ENCODE assay signal across 13 cellular contexts in genomic region chr3:123799544-123800351, GRCh38.
DNase-seq lines count a peak whose midpoint lies in the region; ATAC-seq, FAIRE-seq and TF ChIP-seq lines count a peak whose summit lies in the region.
"Had no signal": no experiment of that assay in that cellular context is flagged by ENCODE, and none has a peak within 500 bp of the region (broad histone marks: within the 10 kb centered on the region; RNA-seq: fewer than 3 reads in every experiment).

No MANE protein-coding gene starts in this region.

- intact Hi-C loops in right lobe of liver (cut with DNase I), result no loop called here

- H3K4me1 ChIP-seq in SK-N-SH (ENCODE audit: control insufficient read depth in 1 of 2, insufficient read depth in 2 of 2, low read depth in 1 of 2, low read length in 1 of 2) (peaks cover 0 to 40% of the 10 kb centered on the region in 2 experiments; a peak in 1 of 4 replicates), right lobe of liver (peaks cover 0 to 34% (median 11%) of the 10 kb centered on the region in 4 donors), upper lobe of left lung (no peaks in the 10 kb centered on the region)

- CTCF ChIA-PET in SK-N-SH (lab: Yijun Ruan, JAX), result interaction anchor here (1.2 to 2.4 kb wide), 3 partner anchors 9 to 76 kb away, joined by 3 to 6 read pairs (median 6); no protein-coding TSS in a partner anchor

- POLR2A ChIA-PET in SK-N-SH (lab: Yijun Ruan, JAX), result no interaction called here

- no peak for FAIRE-seq in bronchial epithelial cell (lab: Jason Lieb, UNC)
- FAIRE-seq: A204.1, GM12892, K562 had no signal

- ATAC-seq in SK-N-SH treated with all-trans-retinoic acid at 6 μM for 48 hours (no peak), right lobe of liver (peak; percentile 77 to 85 (median 82)), upper lobe of left lung (ENCODE audit: low FRiP score in 2 of 2) (peak in 1 of 2 donors; percentile 28), HG03108 (IDR thresholded peaks at IDR 0.05; ENCODE audit: unreplicated experiment) (no peak), HG02571 (IDR thresholded peaks at IDR 0.05; ENCODE audit: unreplicated experiment) (no peak)
- ATAC-seq: K562; naive thymus-derived CD8-positive, alpha-beta T cell had no signal

- H3K4me3 ChIP-seq in SK-N-SH (ENCODE audit: low read depth in 2 of 2, low read length in 1 of 2) (no peak overlapping the region), bronchial epithelial cell (ENCODE audit: low read depth, low read length) (no peak overlapping the region), right lobe of liver (peak overlapping the region; percentile 25 to 81 (median 71)), upper lobe of left lung (peak overlapping the region in 3 of 4 donors; percentile 25 to 40 (median 40))
- H3K4me3 ChIP-seq: K562 had no signal

- peaks cover 22% of the 10 kb centered on the region for H3F3A ChIP-seq in SK-N-SH (replicated peaks; ENCODE audit: insufficient read depth)

- H3K4me2 ChIP-seq in SK-N-SH, result no peak overlapping the region

- no peaks in the 10 kb centered on the region for H4K20me1 ChIP-seq in SK-N-SH (ENCODE audit: insufficient read depth)

- H3K27ac ChIP-seq in SK-N-SH (ENCODE audit: low read depth in 2 of 2, low read length in 1 of 2), result no peak overlapping the region; a peak in 2 of 4 replicates
- peak overlapping the region; percentile 67 to 76 (median 70) for H3K27ac ChIP-seq in right lobe of liver
- H3K27ac ChIP-seq in upper lobe of left lung, result peak overlapping the region; percentile 57 to 86 (median 62)

- WGBS in SK-N-SH (ENCODE audit: low lambda C conversion rate), result 84% methylated on average over 20 of the region's 22 CpGs
- WGBS in right lobe of liver (ENCODE audit: insufficient coverage, low coverage, low lambda C conversion rate, missing lambda C conversion rate), result 17% methylated on average over 10 of the region's 22 CpGs
- WGBS in upper lobe of left lung, 2 donors, result 65 to 75% methylated on average over 17 to 22 of the region's 22 CpGs

- no peak for DNase-seq in SK-N-SH
- peak; percentile 92 for DNase-seq in bronchial epithelial cell (ENCODE audit: low read depth)
- DNase-seq in right lobe of liver, result peak; percentile 68 to 85 (median 81)
- peak in 1 of 2 donors; percentile 36 for DNase-seq in upper lobe of left lung
- DNase-seq in activated naive CD4-positive, alpha-beta T cell treated with anti-CD3 and anti-CD28 coated beads, Interleukin-2, amount 50 U/mL, for 16 hours, result no peak
- DNase-seq: activated effector memory CD4-positive, alpha-beta T cell treated with Interleukin-2 at 50 U/mL for 16 hours; naive thymus-derived CD8-positive, alpha-beta T cell had no signal

- H3K9me3 ChIP-seq in SK-N-SH (no peaks in the 10 kb centered on the region), right lobe of liver (no peaks in the 10 kb centered on the region), upper lobe of left lung (no peaks in the 10 kb centered on the region)

- H3K9ac ChIP-seq in SK-N-SH, result no peak overlapping the region

- no peak overlapping the region for H2AFZ ChIP-seq in SK-N-SH (ENCODE audit: low read depth)

- TF ChIP-seq CTCF in SK-N-SH (IDR thresholded peaks at IDR 0.05) (no peak), bronchial epithelial cell (IDR thresholded peaks at IDR 0.05; ENCODE audit: insufficient read depth, low read length, severe bottlenecking) (no peak), right lobe of liver (IDR thresholded peaks at IDR 0.05) (no peak), upper lobe of left lung (IDR thresholded peaks at IDR 0.05) (no peak)

- H3K9me2 ChIP-seq in SK-N-SH, result no peaks in the 10 kb centered on the region

- H3K27me3 ChIP-seq in SK-N-SH (ENCODE audit: insufficient read depth) (no peaks in the 10 kb centered on the region), bronchial epithelial cell (ENCODE audit: control insufficient read depth, insufficient read depth, low read length) (no peaks in the 10 kb centered on the region), right lobe of liver (no peaks in the 10 kb centered on the region), upper lobe of left lung (no peaks in the 10 kb centered on the region)

- no peak for TF ChIP-seq RAD21 in SK-N-SH (IDR thresholded peaks at IDR 0.05; ENCODE audit: low read length)

- TF ChIP-seq EP300 in SK-N-SH (IDR thresholded peaks at IDR 0.05; ENCODE audit: borderline replicate concordance in 1 of 2, low read depth in 1 of 2, low read length in 1 of 2) (no peak), upper lobe of left lung (IDR thresholded peaks at IDR 0.05) (no peak)

- H3K36me3 ChIP-seq in SK-N-SH (replicated peaks in 1 of 2; ENCODE audit: control insufficient read depth in 1 of 2, insufficient read depth in 2 of 2, low read length in 1 of 2) (peaks cover 56 to 70% of the 10 kb centered on the region in 2 experiments), bronchial epithelial cell (ENCODE audit: control insufficient read depth, insufficient read depth, low read length) (no peaks in the 10 kb centered on the region), right lobe of liver (peaks cover 0 to 4% (median 0%) of the 10 kb centered on the region in 4 donors), upper lobe of left lung (no peaks in the 10 kb centered on the region)

- H3K79me2 ChIP-seq in SK-N-SH (ENCODE audit: insufficient read depth), result peaks cover 50% of the 10 kb centered on the region

- TF ChIP-seq POLR2A in right lobe of liver (IDR thresholded peaks at IDR 0.05) (peak; percentile 59), upper lobe of left lung (IDR thresholded peaks at IDR 0.05) (no peak)

TF ChIP-seq in SK-N-SH, 30 proteins besides CTCF, POLR2A, EP300 and RAD21:
- TF ChIP-seq YY1 (IDR thresholded peaks at IDR 0.05; ENCODE audit: low read depth), result no peak
- 0 out of 2 replicates have a peak, but pooled peaks have one; percentile 5 for TF ChIP-seq POLR2AphosphoS5 (IDR thresholded peaks at IDR 0.05; ENCODE audit: low read depth, low read length)

TF ChIP-seq in SK-N-SH treated with all-trans-retinoic acid at 6 μM for 48 hours, 23 proteins besides CTCF, POLR2A, EP300 and RAD21:
- no peak for TF ChIP-seq CSDC2 (CRISPR knock-in tag; IDR thresholded peaks at IDR 0.05)
- TF ChIP-seq ZNF8 (CRISPR knock-in tag; IDR thresholded peaks at IDR 0.05), result no peak
- no peak for TF ChIP-seq GLIS3 (CRISPR knock-in tag; IDR thresholded peaks at IDR 0.05)
- TF ChIP-seq RARB (CRISPR knock-in tag; IDR thresholded peaks at IDR 0.05), result no peak
- no peak for TF ChIP-seq ZNF70 (CRISPR knock-in tag; IDR thresholded peaks at IDR 0.05)
- TF ChIP-seq, protein P1, sequence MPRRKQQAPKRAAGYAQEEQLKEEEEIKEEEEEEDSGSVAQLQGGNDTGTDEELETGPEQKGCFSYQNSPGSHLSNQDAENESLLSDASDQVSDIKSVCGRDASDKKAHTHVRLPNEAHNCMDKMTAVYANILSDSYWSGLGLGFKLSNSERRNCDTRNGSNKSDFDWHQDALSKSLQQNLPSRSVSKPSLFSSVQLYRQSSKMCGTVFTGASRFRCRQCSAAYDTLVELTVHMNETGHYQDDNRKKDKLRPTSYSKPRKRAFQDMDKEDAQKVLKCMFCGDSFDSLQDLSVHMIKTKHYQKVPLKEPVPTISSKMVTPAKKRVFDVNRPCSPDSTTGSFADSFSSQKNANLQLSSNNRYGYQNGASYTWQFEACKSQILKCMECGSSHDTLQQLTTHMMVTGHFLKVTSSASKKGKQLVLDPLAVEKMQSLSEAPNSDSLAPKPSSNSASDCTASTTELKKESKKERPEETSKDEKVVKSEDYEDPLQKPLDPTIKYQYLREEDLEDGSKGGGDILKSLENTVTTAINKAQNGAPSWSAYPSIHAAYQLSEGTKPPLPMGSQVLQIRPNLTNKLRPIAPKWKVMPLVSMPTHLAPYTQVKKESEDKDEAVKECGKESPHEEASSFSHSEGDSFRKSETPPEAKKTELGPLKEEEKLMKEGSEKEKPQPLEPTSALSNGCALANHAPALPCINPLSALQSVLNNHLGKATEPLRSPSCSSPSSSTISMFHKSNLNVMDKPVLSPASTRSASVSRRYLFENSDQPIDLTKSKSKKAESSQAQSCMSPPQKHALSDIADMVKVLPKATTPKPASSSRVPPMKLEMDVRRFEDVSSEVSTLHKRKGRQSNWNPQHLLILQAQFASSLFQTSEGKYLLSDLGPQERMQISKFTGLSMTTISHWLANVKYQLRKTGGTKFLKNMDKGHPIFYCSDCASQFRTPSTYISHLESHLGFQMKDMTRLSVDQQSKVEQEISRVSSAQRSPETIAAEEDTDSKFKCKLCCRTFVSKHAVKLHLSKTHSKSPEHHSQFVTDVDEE (CRISPR knock-in tag; IDR thresholded peaks at IDR 0.05), result no peak
- no peak for TF ChIP-seq TCF4 (CRISPR knock-in tag; IDR thresholded peaks at IDR 0.05; ENCODE audit: borderline replicate concordance)
- TF ChIP-seq CREB5 (CRISPR knock-in tag; IDR thresholded peaks at IDR 0.05; ENCODE audit: low read depth), result no peak
- no peak for TF ChIP-seq BACH2 (CRISPR knock-in tag; IDR thresholded peaks at IDR 0.05; ENCODE audit: borderline replicate concordance)
- no peak for TF ChIP-seq ZFP3 (CRISPR knock-in tag; IDR thresholded peaks at IDR 0.05)
TF ChIP-seq in SK-N-SH treated with all-trans-retinoic acid at 6 μM for 48 hours: peak in this region for 0.

Comparison
In these comparisons a context has a peak if more than half of its experiments do, and no peak if none do; other contexts are left out.
1. DNase-seq: peak in bronchial epithelial cell (single experiment) and right lobe of liver (3 of 3); none in SK-N-SH (single experiment) and activated naive CD4-positive, alpha-beta T cell treated with anti-CD3 and anti-CD28 coated beads, Interleukin-2, amount 50 U/mL, for 16 hours (single experiment).
2. H3K27ac ChIP-seq: peak in right lobe of liver (3 of 3) and upper lobe of left lung (4 of 4); none in SK-N-SH (0 of 2).
3. H3K4me3 ChIP-seq: peak in right lobe of liver (3 of 3) and upper lobe of left lung (3 of 4); none in SK-N-SH (0 of 2) and bronchial epithelial cell (single experiment).
4. ATAC-seq: peak in right lobe of liver (4 of 4); none in SK-N-SH treated with all-trans-retinoic acid at 6 μM for 48 hours (single experiment), HG03108 (single experiment) and HG02571 (single experiment).